13 cellular contexts compared by ENCODE assay signal in genomic region chr2:208366215-208367132, GRCh38. TPM values are rescaled to one million over a fixed set of nuclear protein-coding genes. Genes with fewer than 3 reads are reported as not detected.
DNase-seq lines count a peak whose midpoint lies in the region; ATAC-seq and TF ChIP-seq lines count a peak whose summit lies in the region.
"Had no signal": no experiment of that assay in that cellular context is flagged by ENCODE, and none has a peak within 500 bp of the region (broad histone marks: within the 10 kb centered on the region; RNA-seq: fewer than 3 reads in every experiment).

No MANE protein-coding gene starts in this region.

- no peaks in the 10 kb centered on the region for H3K4me1 ChIP-seq in tibial nerve

- TF ChIP-seq CTCF in tibial nerve (IDR thresholded peaks at IDR 0.05) (no peak), foreskin fibroblast (IDR thresholded peaks at IDR 0.05; ENCODE audit: low read depth, low read length) (no peak)

- WGBS in tibial nerve, 2 donors = 82 to 87% methylated on average over 4 of the region's 4 CpGs

- no peak overlapping the region for H3K27ac ChIP-seq in tibial nerve

- H3K27ac Mint-ChIP-seq in effector memory CD8-positive, alpha-beta T cell = no peak overlapping the region
- H3K27ac Mint-ChIP-seq: activated naive CD8-positive, alpha-beta T cell treated with anti-CD3 and anti-CD28 coated beads, Interleukin-2, amount 10 ng/mL, durations not matched to agents 7 days and 5 days had no signal

- peaks cover 0 to 4% of the 10 kb centered on the region in 2 donors for H3K9me3 Mint-ChIP-seq in effector memory CD8-positive, alpha-beta T cell

- no peak for TF ChIP-seq POLR2A in tibial nerve (IDR thresholded peaks at IDR 0.05)

- no peak overlapping the region for H3K4me3 Mint-ChIP-seq in effector memory CD8-positive, alpha-beta T cell
- H3K4me3 Mint-ChIP-seq: activated naive CD8-positive, alpha-beta T cell treated with anti-CD3 and anti-CD28 coated beads, Interleukin-2, amount 10 ng/mL, durations not matched to agents 7 days and 5 days had no signal

- no peaks in the 10 kb centered on the region for H3K27me3 ChIP-seq in tibial nerve

- no peak for DNase-seq in effector memory CD8-positive, alpha-beta T cell
- DNase-seq in COR-L47 (lab: John Stamatoyannopoulos, UW) (no peak), NCI-H187 (lab: John Stamatoyannopoulos, UW) (no peak), tibial nerve (ENCODE audit: low spot score in 2 of 2) (no peak), foreskin fibroblast (no peak)
- DNase-seq: activated naive CD8-positive, alpha-beta T cell treated with anti-CD3 and anti-CD28 coated beads, Interleukin-2, amount 10 ng/mL, durations not matched to agents 7 days and 5 days; H7; NCI-H1105 treated with DMSO at 0.1 percent for 48 hours; stimulated activated CD4-positive, alpha-beta T cell treated with anti-CD3 and anti-CD28 coated beads, Interleukin-4, amount 100 ng/mL, for 1 hour had no signal

- peaks cover 4 to 12% of the 10 kb centered on the region in 2 donors for H3K4me1 Mint-ChIP-seq in effector memory CD8-positive, alpha-beta T cell (ENCODE audit: low read depth in 2 of 2)

- H3K36me3 Mint-ChIP-seq in effector memory CD8-positive, alpha-beta T cell (ENCODE audit: insufficient read depth) = no peaks in the 10 kb centered on the region

- peaks cover 0 to 8% (median 3%) of the 10 kb centered on the region in 4 donors for H3K9me3 ChIP-seq in tibial nerve

- H3K36me3 ChIP-seq in tibial nerve = no peaks in the 10 kb centered on the region

- H3K4me3 ChIP-seq in tibial nerve (no peak overlapping the region), foreskin fibroblast (ENCODE audit: low read depth in 1 of 2, low read length in 2 of 2) (no peak overlapping the region)

- peaks cover 7% of the 10 kb centered on the region in 2 donors for H3K27me3 Mint-ChIP-seq in effector memory CD8-positive, alpha-beta T cell

- ATAC-seq in GM18861 (IDR thresholded peaks at IDR 0.05; ENCODE audit: unreplicated experiment) = peak; percentile 34
- ATAC-seq in GM21619 (IDR thresholded peaks at IDR 0.05; ENCODE audit: unreplicated experiment) = peak; percentile 54
- ATAC-seq in HG03342 (IDR thresholded peaks at IDR 0.05; ENCODE audit: unreplicated experiment) = peak; percentile 63
- peak; percentile 29 for ATAC-seq in effector memory CD8-positive, alpha-beta T cell (replicated peaks)

- no peak for TF ChIP-seq EP300 in tibial nerve (IDR thresholded peaks at IDR 0.05)

RNA-seq across cellular contexts. Expression of gene PTH2R, which starts 40.1 kb away (rescaled TPM):
- not detected for total RNA-seq in tibial nerve
- total RNA-seq: RPMI7951 had no signal
